ENCODE assay signal across 20 cellular contexts in the genomic region with DNA sequence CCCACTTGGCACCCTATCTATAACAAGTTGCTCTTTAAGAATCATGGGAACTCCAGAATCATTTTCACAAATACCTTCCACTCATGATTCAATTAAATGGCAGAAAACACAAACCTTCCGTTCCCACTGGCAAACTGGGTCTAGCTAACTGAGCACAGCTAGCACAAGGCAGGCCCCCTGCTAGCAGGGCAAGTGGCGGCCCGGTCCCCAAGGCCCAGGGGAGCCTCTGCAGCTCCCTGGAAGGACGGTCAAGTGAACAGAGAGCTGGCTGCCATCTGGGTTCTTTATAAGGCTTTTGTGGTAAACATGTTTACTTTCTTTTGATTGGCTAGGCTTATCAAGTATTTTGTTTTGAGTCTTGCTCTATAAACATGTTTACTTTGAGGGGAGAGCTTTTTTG.
DNase-seq lines count a peak whose midpoint lies in the region; ATAC-seq and TF ChIP-seq lines count a peak whose summit lies in the region.
"Had no signal": no experiment of that assay in that cellular context is flagged by ENCODE, and none has a peak within 500 bp of the region (broad histone marks: within the 10 kb centered on the region; RNA-seq: fewer than 3 reads in every experiment).

No MANE protein-coding gene starts in this region.

- no peak overlapping the region for H3K4me3 Mint-ChIP-seq in central memory CD8-positive, alpha-beta T cell
- H3K4me3 Mint-ChIP-seq: GM23338 had no signal

- no peak overlapping the region for H3K4me3 ChIP-seq in psoas muscle
- H3K4me3 ChIP-seq: adrenal gland, GM23338, pancreas, uterus had no signal

- DNase-seq in NCI-H345 (lab: John Stamatoyannopoulos, UW) (peak; percentile 13), NCI-H345 treated with DMSO at 0.1 percent for 48 hours (lab: John Stamatoyannopoulos, UW; ENCODE audit: unreplicated experiment) (no peak), NAMALWA (ENCODE audit: low spot score) (peak; percentile 41), psoas muscle (no peak), HPDE6-E6E7 (ENCODE audit: extremely low spot score) (no peak), NCI-H82 treated with DMSO at 0.1 percent for 48 hours (lab: John Stamatoyannopoulos, UW; ENCODE audit: unreplicated experiment) (no peak), globus pallidus (ENCODE audit: low spot score) (no peak)
- DNase-seq in central memory CD8-positive, alpha-beta T cell (ENCODE audit: low spot score in 2 of 2) = no peak
- DNase-seq: activated CD4-positive, alpha-beta T cell treated with anti-CD3 and anti-CD28 coated beads for 4 hours; activated CD8-positive, alpha-beta memory T cell treated with anti-CD3 and anti-CD28 coated beads, Interleukin-2, amount 50 U/mL, for 4 hours; adrenal gland; foreskin keratinocyte; KBM-7; NCI-H1694 treated with DMSO at 0.1 percent for 48 hours; pancreas; RPMI8226; substantia nigra; uterus had no signal

- H3K36me3 ChIP-seq in psoas muscle (ENCODE audit: insufficient read depth in 1 of 2, low read depth in 1 of 2) = no peaks in the 10 kb centered on the region
- H3K36me3 ChIP-seq: adrenal gland, pancreas, uterus had no signal

- intact Hi-C loops in psoas muscle (cut with DNase I) = loop anchor here in 1 of 2 donors (10.0 kb wide), 1 partner anchor 187 kb away; no protein-coding TSS in a partner anchor

- peaks cover 29% of the 10 kb centered on the region for H3K4me1 ChIP-seq in psoas muscle
- H3K4me1 ChIP-seq: uterus had no signal

- peaks cover 62% of the 10 kb centered on the region for H3K4me1 Mint-ChIP-seq in central memory CD8-positive, alpha-beta T cell

- no peak for TF ChIP-seq CTCF in psoas muscle (IDR thresholded peaks at IDR 0.05)

- WGBS in psoas muscle, 3 donors = 72 to 83% (median 76%) methylated on average over 4 of the region's 4 CpGs

- H3K27ac Mint-ChIP-seq in central memory CD8-positive, alpha-beta T cell (ENCODE audit: low read depth) = peak overlapping the region; percentile 35
- H3K27ac Mint-ChIP-seq: GM23338 had no signal

- H3K9me3 ChIP-seq in psoas muscle = no peaks in the 10 kb centered on the region
- H3K9me3 ChIP-seq: adrenal gland, pancreas, uterus had no signal

- no peak for ATAC-seq in central memory CD8-positive, alpha-beta T cell (replicated peaks; ENCODE audit: extremely low read depth, poor library complexity, severe bottlenecking)
- ATAC-seq in psoas muscle = no peak
- ATAC-seq: foreskin keratinocyte, GM23338, pancreas, sciatic nerve had no signal

- peaks cover 2% of the 10 kb centered on the region for H3K36me3 Mint-ChIP-seq in central memory CD8-positive, alpha-beta T cell (ENCODE audit: insufficient read depth)

- no peaks in the 10 kb centered on the region for H3K9me3 Mint-ChIP-seq in central memory CD8-positive, alpha-beta T cell
- H3K9me3 Mint-ChIP-seq: GM23338 had no signal

- H3K27me3 Mint-ChIP-seq in central memory CD8-positive, alpha-beta T cell = no peaks in the 10 kb centered on the region

- H3K27me3 ChIP-seq in psoas muscle (ENCODE audit: insufficient read depth in 3 of 3, low read length in 2 of 3) = no peaks in the 10 kb centered on the region
- H3K27me3 ChIP-seq: adrenal gland, foreskin keratinocyte, pancreas, uterus had no signal

- peak overlapping the region; percentile 23 for H3K27ac ChIP-seq in psoas muscle
- H3K27ac ChIP-seq: adrenal gland, foreskin keratinocyte, pancreas, uterus had no signal

Comparison
In these comparisons a context has a peak if more than half of its experiments do, and no peak if none do; other contexts are left out.
1. DNase-seq: peak in NCI-H345 (single experiment) and NAMALWA (single experiment); none in NCI-H345 treated with DMSO at 0.1 percent for 48 hours (single experiment), central memory CD8-positive, alpha-beta T cell (0 of 2), psoas muscle (0 of 2), HPDE6-E6E7 (single experiment), NCI-H82 treated with DMSO at 0.1 percent for 48 hours (single experiment) and globus pallidus (single experiment).